In the genomic region with DNA sequence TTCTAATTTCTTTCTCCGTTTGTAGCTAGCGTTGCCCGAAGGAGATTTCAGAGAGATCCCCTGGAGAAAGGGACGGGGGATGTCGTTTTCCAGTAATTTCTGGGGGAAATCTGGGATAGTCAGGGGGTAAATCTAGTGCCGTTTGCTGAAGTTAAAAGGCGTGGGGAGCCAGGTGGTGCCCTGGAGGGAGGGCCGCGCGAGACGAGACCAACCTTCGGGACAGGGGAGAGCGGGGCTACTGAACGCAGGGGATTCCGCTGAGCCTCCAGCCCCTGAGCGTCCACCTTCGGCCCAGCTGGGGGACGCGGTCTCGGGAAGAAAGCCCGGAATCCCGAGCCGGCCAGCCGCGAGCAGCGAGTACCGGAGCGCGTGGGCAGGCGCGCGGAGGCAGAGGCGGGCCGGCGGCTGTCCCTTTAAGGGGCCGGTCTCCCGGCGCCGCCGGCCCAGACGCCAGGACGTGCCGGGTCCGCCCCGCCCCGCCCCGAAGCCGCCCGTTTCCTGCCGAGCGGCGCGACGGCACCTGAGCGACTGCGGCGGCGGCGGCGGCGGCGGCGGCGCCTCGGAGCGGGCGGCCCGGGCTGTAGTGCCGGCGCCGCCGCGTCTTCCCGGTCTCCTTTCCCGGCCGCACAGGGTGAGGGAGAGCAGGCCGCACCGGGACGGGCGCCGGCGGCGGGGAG, we compare ENCODE assay signal across 1 cellular context.
TF ChIP-seq lines count a peak whose summit lies in the region.

A gene with protein sequence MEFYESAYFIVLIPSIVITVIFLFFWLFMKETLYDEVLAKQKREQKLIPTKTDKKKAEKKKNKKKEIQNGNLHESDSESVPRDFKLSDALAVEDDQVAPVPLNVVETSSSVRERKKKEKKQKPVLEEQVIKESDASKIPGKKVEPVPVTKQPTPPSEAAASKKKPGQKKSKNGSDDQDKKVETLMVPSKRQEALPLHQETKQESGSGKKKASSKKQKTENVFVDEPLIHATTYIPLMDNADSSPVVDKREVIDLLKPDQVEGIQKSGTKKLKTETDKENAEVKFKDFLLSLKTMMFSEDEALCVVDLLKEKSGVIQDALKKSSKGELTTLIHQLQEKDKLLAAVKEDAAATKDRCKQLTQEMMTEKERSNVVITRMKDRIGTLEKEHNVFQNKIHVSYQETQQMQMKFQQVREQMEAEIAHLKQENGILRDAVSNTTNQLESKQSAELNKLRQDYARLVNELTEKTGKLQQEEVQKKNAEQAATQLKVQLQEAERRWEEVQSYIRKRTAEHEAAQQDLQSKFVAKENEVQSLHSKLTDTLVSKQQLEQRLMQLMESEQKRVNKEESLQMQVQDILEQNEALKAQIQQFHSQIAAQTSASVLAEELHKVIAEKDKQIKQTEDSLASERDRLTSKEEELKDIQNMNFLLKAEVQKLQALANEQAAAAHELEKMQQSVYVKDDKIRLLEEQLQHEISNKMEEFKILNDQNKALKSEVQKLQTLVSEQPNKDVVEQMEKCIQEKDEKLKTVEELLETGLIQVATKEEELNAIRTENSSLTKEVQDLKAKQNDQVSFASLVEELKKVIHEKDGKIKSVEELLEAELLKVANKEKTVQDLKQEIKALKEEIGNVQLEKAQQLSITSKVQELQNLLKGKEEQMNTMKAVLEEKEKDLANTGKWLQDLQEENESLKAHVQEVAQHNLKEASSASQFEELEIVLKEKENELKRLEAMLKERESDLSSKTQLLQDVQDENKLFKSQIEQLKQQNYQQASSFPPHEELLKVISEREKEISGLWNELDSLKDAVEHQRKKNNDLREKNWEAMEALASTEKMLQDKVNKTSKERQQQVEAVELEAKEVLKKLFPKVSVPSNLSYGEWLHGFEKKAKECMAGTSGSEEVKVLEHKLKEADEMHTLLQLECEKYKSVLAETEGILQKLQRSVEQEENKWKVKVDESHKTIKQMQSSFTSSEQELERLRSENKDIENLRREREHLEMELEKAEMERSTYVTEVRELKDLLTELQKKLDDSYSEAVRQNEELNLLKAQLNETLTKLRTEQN (N-terminal part only) (plus strand): TSS at position 484 of the 677 bp plus-strand sequence. CDS start 31,842 bp downstream, outside the sequence.

TF ChIP-seq in HepG2, 621 proteins besides CTCF, POLR2A, EP300 and RAD21 (continued from another document and continues in another):
- TF ChIP-seq ZBTB44 (CRISPR knock-in tag; IDR thresholded peaks at IDR 0.05) (no peak), RBM39 (IDR thresholded peaks at IDR 0.05; ENCODE audit: low read depth, low read length, poor library complexity, severe bottlenecking) (no peak), ATF5 (CRISPR knock-in tag; IDR thresholded peaks at IDR 0.05; ENCODE audit: low read depth) (no peak), ZFAT (CRISPR knock-in tag; conservative IDR thresholded peaks at IDR 0.05) (0 out of 2 replicates have a peak, but pooled peaks have one; percentile 44), RORA (CRISPR knock-in tag; IDR thresholded peaks at IDR 0.05) (no peak), ZKSCAN1 (IDR thresholded peaks at IDR 0.05; ENCODE audit: low read length) (no peak), ZBTB8A (CRISPR knock-in tag; IDR thresholded peaks at IDR 0.05; ENCODE audit: borderline replicate concordance, low read depth) (no peak), HOXA9 (CRISPR knock-in tag; IDR thresholded peaks at IDR 0.05; ENCODE audit: borderline replicate concordance) (no peak), SCMH1 (CRISPR knock-in tag; IDR thresholded peaks at IDR 0.05; ENCODE audit: borderline replicate concordance) (no peak), RNF2 (conservative IDR thresholded peaks at IDR 0.05; ENCODE audit: low read depth) (no peak), TSC22D2 (CRISPR knock-in tag; IDR thresholded peaks at IDR 0.05; ENCODE audit: borderline replicate concordance) (0 out of 2 replicates have a peak, but pooled peaks have one; percentile 36), ZNF839 (CRISPR knock-in tag; IDR thresholded peaks at IDR 0.05; ENCODE audit: borderline replicate concordance) (no peak), ZNF749 (CRISPR knock-in tag; IDR thresholded peaks at IDR 0.05; ENCODE audit: borderline replicate concordance) (no peak), ZNF460 (CRISPR knock-in tag; IDR thresholded peaks at IDR 0.05; ENCODE audit: borderline replicate concordance) (no peak; the same call in none of the 2 replicates), ZNF710 (CRISPR knock-in tag; IDR thresholded peaks at IDR 0.05; ENCODE audit: borderline replicate concordance) (no peak; the same call in 1 of the 2 replicates), ZNF564 (CRISPR knock-in tag; IDR thresholded peaks at IDR 0.05) (peak; percentile 45; the same call in 1 of the 2 replicates), TBL1XR1 (IDR thresholded peaks at IDR 0.05; ENCODE audit: borderline replicate concordance, low read length, partially characterized antibody) (no peak), MED1 (CRISPR knock-in tag; IDR thresholded peaks at IDR 0.05) (0 out of 2 replicates have a peak, but pooled peaks have one; percentile 21), ZNF496 (CRISPR knock-in tag; IDR thresholded peaks at IDR 0.05; ENCODE audit: insufficient replicate concordance) (no peak), IRF1 (CRISPR knock-in tag; IDR thresholded peaks at IDR 0.05; ENCODE audit: low read depth) (no peak), HMGA1 (CRISPR knock-in tag; conservative IDR thresholded peaks at IDR 0.05) (no peak), PREB (CRISPR knock-in tag; IDR thresholded peaks at IDR 0.05) (no peak)
- TF ChIP-seq, protein P1, sequence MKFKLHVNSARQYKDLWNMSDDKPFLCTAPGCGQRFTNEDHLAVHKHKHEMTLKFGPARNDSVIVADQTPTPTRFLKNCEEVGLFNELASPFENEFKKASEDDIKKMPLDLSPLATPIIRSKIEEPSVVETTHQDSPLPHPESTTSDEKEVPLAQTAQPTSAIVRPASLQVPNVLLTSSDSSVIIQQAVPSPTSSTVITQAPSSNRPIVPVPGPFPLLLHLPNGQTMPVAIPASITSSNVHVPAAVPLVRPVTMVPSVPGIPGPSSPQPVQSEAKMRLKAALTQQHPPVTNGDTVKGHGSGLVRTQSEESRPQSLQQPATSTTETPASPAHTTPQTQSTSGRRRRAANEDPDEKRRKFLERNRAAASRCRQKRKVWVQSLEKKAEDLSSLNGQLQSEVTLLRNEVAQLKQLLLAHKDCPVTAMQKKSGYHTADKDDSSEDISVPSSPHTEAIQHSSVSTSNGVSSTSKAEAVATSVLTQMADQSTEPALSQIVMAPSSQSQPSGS (CRISPR knock-in tag; IDR thresholded peaks at IDR 0.05), result peak; percentile 33; the same call in 1 of the 2 replicates
- TF ChIP-seq, protein P2, sequence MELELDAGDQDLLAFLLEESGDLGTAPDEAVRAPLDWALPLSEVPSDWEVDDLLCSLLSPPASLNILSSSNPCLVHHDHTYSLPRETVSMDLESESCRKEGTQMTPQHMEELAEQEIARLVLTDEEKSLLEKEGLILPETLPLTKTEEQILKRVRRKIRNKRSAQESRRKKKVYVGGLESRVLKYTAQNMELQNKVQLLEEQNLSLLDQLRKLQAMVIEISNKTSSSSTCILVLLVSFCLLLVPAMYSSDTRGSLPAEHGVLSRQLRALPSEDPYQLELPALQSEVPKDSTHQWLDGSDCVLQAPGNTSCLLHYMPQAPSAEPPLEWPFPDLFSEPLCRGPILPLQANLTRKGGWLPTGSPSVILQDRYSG (CRISPR knock-in tag; IDR thresholded peaks at IDR 0.05), result no peak
- TF ChIP-seq, protein P3, sequence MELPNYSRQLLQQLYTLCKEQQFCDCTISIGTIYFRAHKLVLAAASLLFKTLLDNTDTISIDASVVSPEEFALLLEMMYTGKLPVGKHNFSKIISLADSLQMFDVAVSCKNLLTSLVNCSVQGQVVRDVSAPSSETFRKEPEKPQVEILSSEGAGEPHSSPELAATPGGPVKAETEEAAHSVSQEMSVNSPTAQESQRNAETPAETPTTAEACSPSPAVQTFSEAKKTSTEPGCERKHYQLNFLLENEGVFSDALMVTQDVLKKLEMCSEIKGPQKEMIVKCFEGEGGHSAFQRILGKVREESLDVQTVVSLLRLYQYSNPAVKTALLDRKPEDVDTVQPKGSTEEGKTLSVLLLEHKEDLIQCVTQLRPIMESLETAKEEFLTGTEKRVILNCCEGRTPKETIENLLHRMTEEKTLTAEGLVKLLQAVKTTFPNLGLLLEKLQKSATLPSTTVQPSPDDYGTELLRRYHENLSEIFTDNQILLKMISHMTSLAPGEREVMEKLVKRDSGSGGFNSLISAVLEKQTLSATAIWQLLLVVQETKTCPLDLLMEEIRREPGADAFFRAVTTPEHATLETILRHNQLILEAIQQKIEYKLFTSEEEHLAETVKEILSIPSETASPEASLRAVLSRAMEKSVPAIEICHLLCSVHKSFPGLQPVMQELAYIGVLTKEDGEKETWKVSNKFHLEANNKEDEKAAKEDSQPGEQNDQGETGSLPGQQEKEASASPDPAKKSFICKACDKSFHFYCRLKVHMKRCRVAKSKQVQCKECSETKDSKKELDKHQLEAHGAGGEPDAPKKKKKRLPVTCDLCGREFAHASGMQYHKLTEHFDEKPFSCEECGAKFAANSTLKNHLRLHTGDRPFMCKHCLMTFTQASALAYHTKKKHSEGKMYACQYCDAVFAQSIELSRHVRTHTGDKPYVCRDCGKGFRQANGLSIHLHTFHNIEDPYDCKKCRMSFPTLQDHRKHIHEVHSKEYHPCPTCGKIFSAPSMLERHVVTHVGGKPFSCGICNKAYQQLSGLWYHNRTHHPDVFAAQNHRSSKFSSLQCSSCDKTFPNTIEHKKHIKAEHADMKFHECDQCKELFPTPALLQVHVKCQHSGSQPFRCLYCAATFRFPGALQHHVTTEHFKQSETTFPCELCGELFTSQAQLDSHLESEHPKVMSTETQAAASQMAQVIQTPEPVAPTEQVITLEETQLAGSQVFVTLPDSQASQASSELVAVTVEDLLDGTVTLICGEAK (IDR thresholded peaks at IDR 0.05), result no peak
- TF ChIP-seq, protein P3 (CRISPR knock-in tag; IDR thresholded peaks at IDR 0.05), result no peak
